Comparison of ENCODE assay signal across 25 cellular contexts in the genomic region with DNA sequence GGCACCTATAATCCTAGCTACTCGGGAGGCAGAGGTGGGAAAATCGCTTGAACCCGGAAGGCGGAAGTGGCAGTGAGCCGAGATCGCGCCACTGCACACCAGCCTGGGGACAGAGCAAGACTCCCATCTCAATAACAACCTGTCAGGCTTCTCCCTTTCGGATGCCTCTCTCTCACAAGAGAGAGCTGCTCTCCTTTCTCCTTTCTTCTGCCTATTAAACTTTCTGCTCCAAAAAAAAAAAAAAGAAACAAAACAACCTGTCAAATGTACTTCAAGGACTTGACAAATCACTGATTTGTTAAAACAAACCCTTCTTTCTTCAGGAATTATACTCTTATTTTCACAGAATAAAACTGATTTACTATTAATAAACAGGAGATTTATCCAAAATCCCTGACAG. TPM values are rescaled to one million over a fixed set of nuclear protein-coding genes. Genes with fewer than 3 reads are reported as not detected.
DNase-seq lines count a peak whose midpoint lies in the region; ATAC-seq and TF ChIP-seq lines count a peak whose summit lies in the region.
"Had no signal": no experiment of that assay in that cellular context is flagged by ENCODE, and none has a peak within 500 bp of the region (broad histone marks: within the 10 kb centered on the region; RNA-seq: fewer than 3 reads in every experiment).

No MANE protein-coding gene starts in this region.

- H3K27ac Mint-ChIP-seq in mesothelial cell of epicardium, result peak overlapping the region; percentile 43
- H3K27ac Mint-ChIP-seq in endodermal cell, result no peak overlapping the region
- H3K27ac Mint-ChIP-seq: activated naive CD8-positive, alpha-beta T cell treated with anti-CD3 and anti-CD28 coated beads, Interleukin-2, amount 10 ng/mL, durations not matched to agents 7 days and 5 days; activated T-helper 2 cell treated with anti-CD3 and anti-CD28 coated beads, Interferon-gamma antibody, Interleukin-2, Interleukin-4, amounts not matched to agents 10 μg/mL and 5 μg/mL and 100 μg/mL, durations not matched to agents 14 hours and 24 hours and 36 hours had no signal

- peaks cover 74% of the 10 kb centered on the region for H4K20me1 ChIP-seq in DND-41 (ENCODE audit: insufficient read depth, low read length)

- intact Hi-C loops in body of pancreas (cut with DNase I) (no loop called here), spleen (cut with DNase I; ENCODE audit: low total_unique reads) (no loop called here)

- H3K27ac ChIP-seq in DND-41 (ENCODE audit: low read length) (peak overlapping the region; percentile 71; the same call in 1 of the 2 replicates), body of pancreas (peak overlapping the region; percentile 23 to 67 (median 53)), spleen (peak overlapping the region in 5 of 8 donors; percentile 70 to 98 (median 97)), endodermal cell (ENCODE audit: low read depth, low read length) (no peak overlapping the region)
- H3K27ac ChIP-seq: brain microvascular endothelial cell had no signal

- H3K4me1 ChIP-seq in DND-41 (ENCODE audit: insufficient read depth, low read length) (peaks cover 86% of the 10 kb centered on the region), body of pancreas (peaks cover 76% of the 10 kb centered on the region), spleen (peaks cover 30 to 95% (median 88%) of the 10 kb centered on the region in 6 donors), endodermal cell (ENCODE audit: control insufficient read depth, insufficient read depth, low read length) (peaks cover 7% of the 10 kb centered on the region)

- H3K4me3 Mint-ChIP-seq in mesothelial cell of epicardium (no peak overlapping the region), endodermal cell (no peak overlapping the region)
- H3K4me3 Mint-ChIP-seq in activated T-cell treated with anti-CD3 and anti-CD28 coated beads, Interleukin-2, amount 50 U/mL, for 4 hours, result no peak overlapping the region

- H3K9me3 ChIP-seq in DND-41 (ENCODE audit: insufficient read depth, low read length, severe bottlenecking), result no peaks in the 10 kb centered on the region
- H3K9me3 ChIP-seq in body of pancreas, result no peaks in the 10 kb centered on the region
- no peaks in the 10 kb centered on the region for H3K9me3 ChIP-seq in spleen
- H3K9me3 ChIP-seq in endodermal cell (ENCODE audit: control insufficient read depth, low read length), result peaks cover 12% of the 10 kb centered on the region
- H3K9me3 ChIP-seq: heart left ventricle, mucosa of descending colon, transverse colon had no signal

- H3K27me3 Mint-ChIP-seq in mesothelial cell of epicardium (ENCODE audit: low read depth) (no peaks in the 10 kb centered on the region), endodermal cell (ENCODE audit: insufficient read depth) (no peaks in the 10 kb centered on the region)
- no peaks in the 10 kb centered on the region for H3K27me3 Mint-ChIP-seq in activated T-cell treated with anti-CD3 and anti-CD28 coated beads, Interleukin-2, amount 50 U/mL, for 4 hours (ENCODE audit: low read depth)
- H3K27me3 Mint-ChIP-seq: activated naive CD8-positive, alpha-beta T cell treated with anti-CD3 and anti-CD28 coated beads, Interleukin-2, amount 10 ng/mL, durations not matched to agents 7 days and 5 days; stimulated activated naive CD8-positive, alpha-beta T cell treated with anti-CD3 and anti-CD28 coated beads, Interleukin-15, amount 100 ng/mL, for 72 hours had no signal

- peak overlapping the region in 1 of 2 experiments; percentile 40; a peak in 2 of 4 replicates for H3K4me3 ChIP-seq in DND-41 (ENCODE audit: low read depth in 1 of 2, low read length in 2 of 2)
- no peak overlapping the region for H3K4me3 ChIP-seq in body of pancreas
- peak overlapping the region in 1 of 8 donors; percentile 86 for H3K4me3 ChIP-seq in spleen
- H3K4me3 ChIP-seq in endodermal cell (ENCODE audit: low read length), result no peak overlapping the region
- H3K4me3 ChIP-seq: mucosa of descending colon, transverse colon had no signal

- no peaks in the 10 kb centered on the region for H3K27me3 ChIP-seq in DND-41 (ENCODE audit: insufficient read depth, low read length, poor library complexity)
- no peaks in the 10 kb centered on the region for H3K27me3 ChIP-seq in body of pancreas
- H3K27me3 ChIP-seq in spleen (replicated peaks in 1 of 7), result no peaks in the 10 kb centered on the region
- no peaks in the 10 kb centered on the region for H3K27me3 ChIP-seq in endodermal cell (ENCODE audit: control insufficient read depth, insufficient read depth, low read length, poor library complexity, severe bottlenecking)
- H3K27me3 ChIP-seq: brain microvascular endothelial cell, heart left ventricle, transverse colon had no signal

- H3K36me3 Mint-ChIP-seq in mesothelial cell of epicardium (no peaks in the 10 kb centered on the region), endodermal cell (ENCODE audit: low read depth) (peaks cover 16% of the 10 kb centered on the region)
- H3K36me3 Mint-ChIP-seq in activated T-cell treated with anti-CD3 and anti-CD28 coated beads, Interleukin-2, amount 50 U/mL, for 4 hours (ENCODE audit: insufficient read depth), result no peaks in the 10 kb centered on the region

- WGBS in body of pancreas, 2 donors, result 84 to 91% methylated on average over 8 of the region's 8 CpGs
- WGBS in spleen, 5 donors, result 88 to 97% (median 93%) methylated on average over 8 of the region's 8 CpGs
- 91 to 95% methylated on average over 8 of the region's 8 CpGs for WGBS in endodermal cell (ENCODE audit: insufficient coverage in 1 of 2, insufficient read length in 1 of 2), 2 experiments

- TF ChIP-seq POLR2A in body of pancreas (IDR thresholded peaks at IDR 0.05), result no peak
- TF ChIP-seq POLR2A in spleen (IDR thresholded peaks at IDR 0.05), result no peak

- H3K9ac ChIP-seq in DND-41 (ENCODE audit: low read depth, low read length) (no peak overlapping the region; the same call in 1 of the 2 replicates), endodermal cell (ENCODE audit: extremely low read depth, low read length, poor library complexity, severe bottlenecking) (no peak overlapping the region)

- peak overlapping the region; percentile 77 for H3K4me2 ChIP-seq in DND-41 (ENCODE audit: insufficient read depth, low read length)

- TF ChIP-seq CTCF in DND-41 (IDR thresholded peaks at IDR 0.05; ENCODE audit: borderline replicate concordance, extremely low read depth, low read length, poor library complexity, severe bottlenecking) (no peak), body of pancreas (IDR thresholded peaks at IDR 0.05) (no peak), mesothelial cell of epicardium (IDR thresholded peaks at IDR 0.05; ENCODE audit: unreplicated experiment) (no peak), spleen (IDR thresholded peaks at IDR 0.05 in 8 of 11, conservative IDR thresholded peaks at IDR 0.05 in 3 of 11) (no peak), endodermal cell (conservative IDR thresholded peaks at IDR 0.05) (no peak)

- peaks cover 20% of the 10 kb centered on the region for H3K36me3 ChIP-seq in DND-41 (ENCODE audit: insufficient read depth, low read length)
- H3K36me3 ChIP-seq in body of pancreas (replicated peaks in 1 of 2; ENCODE audit: insufficient read depth in 1 of 2, low read depth in 2 of 2), result no peaks in the 10 kb centered on the region
- H3K36me3 ChIP-seq in spleen, result peaks cover 0 to 4% (median 0%) of the 10 kb centered on the region in 6 donors
- peaks cover 11% of the 10 kb centered on the region for H3K36me3 ChIP-seq in endodermal cell (ENCODE audit: control insufficient read depth, insufficient read depth, low read length)
- H3K36me3 ChIP-seq: brain microvascular endothelial cell, transverse colon had no signal

- peaks cover 91% of the 10 kb centered on the region for H3K79me2 ChIP-seq in DND-41 (ENCODE audit: insufficient read depth, low read length)

- H3K9me3 Mint-ChIP-seq in mesothelial cell of epicardium (peaks cover 2% of the 10 kb centered on the region), endodermal cell (no peaks in the 10 kb centered on the region)
- H3K9me3 Mint-ChIP-seq in activated T-cell treated with anti-CD3 and anti-CD28 coated beads, Interleukin-2, amount 50 U/mL, for 4 hours, result no peaks in the 10 kb centered on the region
- H3K9me3 Mint-ChIP-seq: activated naive CD8-positive, alpha-beta T cell treated with anti-CD3 and anti-CD28 coated beads, Interleukin-2, amount 10 ng/mL, durations not matched to agents 7 days and 5 days; activated T-helper 2 cell treated with anti-CD3 and anti-CD28 coated beads, Interferon-gamma antibody, Interleukin-2, Interleukin-4, amounts not matched to agents 10 μg/mL and 5 μg/mL and 100 μg/mL, durations not matched to agents 14 hours and 24 hours and 36 hours; WTC11 had no signal

- no peak overlapping the region for H2AFZ ChIP-seq in DND-41 (ENCODE audit: low read depth, low read length)

- H3K4me1 Mint-ChIP-seq in mesothelial cell of epicardium (peaks cover 34% of the 10 kb centered on the region), endodermal cell (peaks cover 36% of the 10 kb centered on the region)
- peaks cover 70% of the 10 kb centered on the region for H3K4me1 Mint-ChIP-seq in activated T-cell treated with anti-CD3 and anti-CD28 coated beads, Interleukin-2, amount 50 U/mL, for 4 hours (ENCODE audit: low read depth)

- DNase-seq in DND-41 (peak; percentile 38), body of pancreas (no peak), mesothelial cell of epicardium (ENCODE audit: low spot score in 2 of 2, unreplicated experiment in 2 of 2) (no peak), spleen (peak; percentile 66), endodermal cell (no peak), HUDEP-2 (lab: John Stamatoyannopoulos, UW; ENCODE audit: unreplicated experiment in 76 of 76) (no peak), D341Med (ENCODE audit: low spot score) (no peak)
- no peak for DNase-seq in activated T-cell treated with anti-CD3 and anti-CD28 coated beads, Interleukin-2, amount 50 U/mL, for 4 hours
- DNase-seq: activated CD4-positive, alpha-beta T cell treated with anti-CD3 and anti-CD28 coated beads, Interleukin-2, amount 50 U/mL, for 4 hours; activated CD8-positive, alpha-beta memory T cell treated with anti-CD3 and anti-CD28 coated beads, Interleukin-2, amount 50 U/mL, for 4 hours; activated naive CD8-positive, alpha-beta T cell treated with anti-CD3 and anti-CD28 coated beads, Interleukin-2, amount 10 ng/mL, durations not matched to agents 7 days and 5 days; brain microvascular endothelial cell; heart left ventricle; left cardiac atrium; MM.1S; mucosa of descending colon; NCI-H1436; NCI-H524; nucleus accumbens; stimulated activated naive CD8-positive, alpha-beta T cell treated with anti-CD3 and anti-CD28 coated beads, Interleukin-15, amount 100 ng/mL, for 72 hours; T1000; transverse colon had no signal

- ATAC-seq in DND-41 (ENCODE audit: insufficient read depth, low read depth), result no peak
- ATAC-seq in body of pancreas, result no peak
- no peak for ATAC-seq in activated T-cell treated with anti-CD3 and anti-CD28 coated beads, Interleukin-2, amount 50 U/mL, for 4 hours
- ATAC-seq: heart left ventricle; left cardiac atrium; mucosa of descending colon; Right ventricle myocardium inferior; stimulated activated naive CD8-positive, alpha-beta T cell treated with anti-CD3 and anti-CD28 coated beads, Interleukin-15, amount 100 ng/mL, for 72 hours; WTC11 had no signal

RNA-seq across cellular contexts. Expression of gene PSAP, which starts 3.6 kb away (rescaled TPM):
- total RNA-seq in body of pancreas (100 to 1,000 TPM; 488 to 516 TPM), mesothelial cell of epicardium (554 to 574 TPM (median 557 TPM) in 3 replicates), spleen (1,000 to 10,000 TPM; 1,269 to 1,826 (median 1,507) TPM), endodermal cell (100 to 1,000 TPM; 456 to 549 TPM)
- 100 to 1,000 TPM; 363 to 690 (median 437) TPM for polyA plus RNA-seq in spleen
- 500 TPM for polyA plus RNA-seq in endodermal cell (2013, experiment 1 of 2)
- 448 TPM for polyA plus RNA-seq in endodermal cell (2013, experiment 2 of 2)
- total RNA-seq in activated T-cell treated with anti-CD3 and anti-CD28 coated beads, Interleukin-2, amount 50 U/mL, for 4 hours, result 100 to 1,000 TPM in 1 of 3 donors, 10 to 100 TPM in 2; 96.4 to 125 (median 97.9) TPM

Comparison
In these comparisons a context has a peak if more than half of its experiments do, and no peak if none do; other contexts are left out.
1. DNase-seq: peak in DND-41 (single experiment) and spleen (single experiment); none in body of pancreas (0 of 4), mesothelial cell of epicardium (0 of 2), endodermal cell (single experiment), HUDEP-2 (0 of 76), D341Med (single experiment) and activated T-cell treated with anti-CD3 and anti-CD28 coated beads, Interleukin-2, amount 50 U/mL, for 4 hours (single experiment).